In the genomic region with DNA sequence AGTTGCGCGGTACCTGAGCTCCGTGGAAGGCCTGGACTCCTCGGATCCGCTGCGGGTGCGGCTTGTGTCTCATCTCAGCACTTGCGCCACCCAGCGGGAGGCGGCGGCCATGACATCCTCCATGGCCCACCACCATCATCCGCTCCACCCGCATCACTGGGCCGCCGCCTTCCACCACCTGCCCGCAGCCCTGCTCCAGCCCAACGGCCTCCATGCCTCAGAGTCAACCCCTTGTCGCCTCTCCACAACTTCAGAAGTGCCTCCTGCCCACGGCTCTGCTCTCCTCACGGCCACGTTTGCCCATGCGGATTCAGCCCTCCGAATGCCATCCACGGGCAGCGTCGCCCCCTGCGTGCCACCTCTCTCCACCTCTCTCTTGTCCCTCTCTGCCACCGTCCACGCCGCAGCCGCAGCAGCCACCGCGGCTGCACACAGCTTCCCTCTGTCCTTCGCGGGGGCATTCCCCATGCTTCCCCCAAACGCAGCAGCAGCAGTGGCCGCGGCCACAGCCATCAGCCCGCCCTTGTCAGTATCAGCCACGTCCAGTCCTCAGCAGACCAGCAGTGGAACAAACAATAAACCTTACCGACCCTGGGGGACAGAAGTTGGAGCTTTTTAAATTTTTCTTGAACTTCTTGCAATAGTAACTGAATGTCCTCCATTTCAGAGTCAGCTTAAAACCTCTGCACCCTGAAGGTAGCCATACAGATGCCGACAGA, we compare ENCODE assay signal across 16 cellular contexts. TPM values are rescaled to one million over a fixed set of nuclear protein-coding genes. Genes with fewer than 3 reads are reported as not detected.
DNase-seq lines count a peak whose midpoint lies in the region; ATAC-seq and TF ChIP-seq lines count a peak whose summit lies in the region.
"Had no signal": no experiment of that assay in that cellular context is flagged by ENCODE, and none has a peak within 500 bp of the region (broad histone marks: within the 10 kb centered on the region; RNA-seq: fewer than 3 reads in every experiment).

No MANE protein-coding gene starts in this region.

- H3K79me1 ChIP-seq in H9 (ENCODE audit: insufficient read depth, low read depth, low read length, poor library complexity, severe bottlenecking) (no peaks in the 10 kb centered on the region), mesendoderm (ENCODE audit: low read length) (no peaks in the 10 kb centered on the region)

- H4K8ac ChIP-seq in H9 (replicated peaks; ENCODE audit: insufficient read length, low read depth, low read length) (no peak overlapping the region), mesendoderm (ENCODE audit: low read depth, low read length) (no peak overlapping the region)

- TF ChIP-seq CTCF in H9 (conservative IDR thresholded peaks at IDR 0.05): peak; percentile 89
- TF ChIP-seq CTCF in cardiac fibroblast (IDR thresholded peaks at IDR 0.05; ENCODE audit: low read depth, low read length): peak; percentile 21

- peaks cover 30 to 43% (median 33%) of the 10 kb centered on the region in 10 experiments for H3K4me1 ChIP-seq in BLaER1 treated with 17β-estradiol and CSF1 and Interleukin-3, amounts not matched to agents 10 nM and 100 nM
- H3K4me1 ChIP-seq in H9 (ENCODE audit: insufficient read depth, low read length) (peaks cover 7% of the 10 kb centered on the region), mesendoderm (ENCODE audit: control insufficient read depth, low read depth, low read length) (no peaks in the 10 kb centered on the region)
- H3K4me1 ChIP-seq: transverse colon had no signal

- H3K9ac ChIP-seq in BLaER1 treated with 17β-estradiol and CSF1 and Interleukin-3, amounts not matched to agents 10 nM and 100 nM: peak overlapping the region; percentile 14 to 67 (median 48); a peak in 19 of 22 replicates
- H3K9ac ChIP-seq in H9 (ENCODE audit: extremely low read depth, insufficient read length, low read length) (no peak overlapping the region), mesendoderm (ENCODE audit: low read length) (no peak overlapping the region)

- no peak overlapping the region for H3K56ac ChIP-seq in H9 (ENCODE audit: insufficient read length, low read depth, low read length)
- H3K56ac ChIP-seq in mesendoderm (ENCODE audit: low read length): no peak overlapping the region

- H3K23ac ChIP-seq in H9 (ENCODE audit: insufficient read length, low read depth, low read length) (no peak overlapping the region), mesendoderm (ENCODE audit: low read length) (no peak overlapping the region)

- H3K4ac ChIP-seq in H9 (ENCODE audit: low read depth, low read length) (no peak overlapping the region), mesendoderm (ENCODE audit: low read depth, low read length) (no peak overlapping the region)

- H3K4me2 ChIP-seq in BLaER1 treated with 17β-estradiol and CSF1 and Interleukin-3, amounts not matched to agents 10 nM and 100 nM: peak overlapping the region; percentile 81 to 92 (median 87)
- H3K4me2 ChIP-seq in H9 (ENCODE audit: insufficient read depth, insufficient read length, low read length): no peak overlapping the region
- no peak overlapping the region for H3K4me2 ChIP-seq in mesendoderm (ENCODE audit: low read length)

- H4K5ac ChIP-seq in H9 (ENCODE audit: insufficient read length, low read depth, low read length): no peak overlapping the region
- no peak overlapping the region for H4K5ac ChIP-seq in mesendoderm (ENCODE audit: low read length)

- H3K18ac ChIP-seq in H9 (ENCODE audit: insufficient read length, low read depth, low read length): no peak overlapping the region
- H3K18ac ChIP-seq in mesendoderm (ENCODE audit: low read length): no peak overlapping the region

- H4K20me1 ChIP-seq in BLaER1 treated with 17β-estradiol and CSF1 and Interleukin-3, amounts not matched to agents 10 nM and 100 nM: no peaks in the 10 kb centered on the region
- no peaks in the 10 kb centered on the region for H4K20me1 ChIP-seq in H9 (ENCODE audit: control insufficient read depth, insufficient read depth, insufficient read length)

- H3K79me2 ChIP-seq in H9 (ENCODE audit: insufficient read depth, low read length) (no peaks in the 10 kb centered on the region), mesendoderm (ENCODE audit: control insufficient read depth, insufficient read depth, low read length) (no peaks in the 10 kb centered on the region)

- no peak for ATAC-seq in HG02981 (IDR thresholded peaks at IDR 0.05; ENCODE audit: unreplicated experiment)
- ATAC-seq in GM19397 (IDR thresholded peaks at IDR 0.05; ENCODE audit: unreplicated experiment): no peak
- no peak for ATAC-seq in HG03565 (IDR thresholded peaks at IDR 0.05; ENCODE audit: unreplicated experiment)

- peak overlapping the region; percentile 42 to 67 (median 56) for H3K4me3 ChIP-seq in BLaER1 treated with 17β-estradiol and CSF1 and Interleukin-3, amounts not matched to agents 10 nM and 100 nM
- H3K4me3 ChIP-seq in cardiac fibroblast (replicated peaks in 1 of 2; ENCODE audit: low read depth in 2 of 2, low read length in 2 of 2) (no peak overlapping the region), mesendoderm (ENCODE audit: low read length) (no peak overlapping the region)
- H3K4me3 ChIP-seq: transverse colon had no signal

- H4K91ac ChIP-seq in H9 (ENCODE audit: insufficient read length, low read depth, low read length): no peak overlapping the region

- no peak overlapping the region for H2BK12ac ChIP-seq in H9 (ENCODE audit: insufficient read length, low read depth, low read length)

- H3K36me3 ChIP-seq in BLaER1 treated with 17β-estradiol and CSF1 and Interleukin-3, amounts not matched to agents 10 nM and 100 nM: no peaks in the 10 kb centered on the region
- peaks cover 6% of the 10 kb centered on the region for H3K36me3 ChIP-seq in mesendoderm (ENCODE audit: control insufficient read depth, insufficient read depth, low read length)
- H3K36me3 ChIP-seq: transverse colon had no signal

- no peaks in the 10 kb centered on the region for H3K23me2 ChIP-seq in H9 (ENCODE audit: insufficient read length, low read depth, low read length, poor library complexity, severe bottlenecking)

- H3K4me1 Mint-ChIP-seq in H9: peaks cover 18 to 23% of the 10 kb centered on the region in 2 experiments

- DNase-seq in H9 (peak; percentile 91), cardiac fibroblast (ENCODE audit: low read depth in 2 of 2) (no peak), mesendoderm (peak; percentile 72), COLO829 (ENCODE audit: low spot score) (no peak)
- DNase-seq: DMS79; hippocampal formation; NCI-H2029; SIG-M5; stimulated activated CD4-positive, alpha-beta T cell treated with anti-CD3 and anti-CD28 coated beads, Interleukin-4, amount 100 ng/mL, for 24 hours; transverse colon had no signal

- no CpG with 5 or more reads among the region's 42 CpGs for WGBS in H9 (ENCODE audit: extremely low coverage, insufficient read length, low lambda C conversion rate)
- no CpG with 5 or more reads among the region's 42 CpGs for WGBS in mesendoderm (ENCODE audit: extremely low coverage, insufficient coverage, low lambda C conversion rate)

- H2BK120ac ChIP-seq in H9 (ENCODE audit: low read depth, low read length, poor library complexity, severe bottlenecking): no peak overlapping the region
- no peak overlapping the region for H2BK120ac ChIP-seq in mesendoderm (ENCODE audit: low read depth, low read length)

- no peak overlapping the region for H2BK20ac ChIP-seq in H9 (ENCODE audit: low read depth, low read length, poor library complexity, severe bottlenecking)

- H3K27me3 Mint-ChIP-seq in H9 (ENCODE audit: low read depth): no peaks in the 10 kb centered on the region

- no peak overlapping the region for H3K4me3 Mint-ChIP-seq in H9

- peak overlapping the region in 1 of 3 experiments; percentile 18; a peak in 1 of 7 replicates for H3K27ac Mint-ChIP-seq in H9

- H3K9me3 Mint-ChIP-seq in H9: no peaks in the 10 kb centered on the region

- H2AK5ac ChIP-seq in H9 (ENCODE audit: insufficient read length, low read length): no peak overlapping the region
- no peak overlapping the region for H2AK5ac ChIP-seq in mesendoderm (ENCODE audit: low read length)

- H3T11ph ChIP-seq in H9 (ENCODE audit: low read length): no peak overlapping the region

- H3K36me3 Mint-ChIP-seq in H9 (ENCODE audit: insufficient read depth in 1 of 3, low read depth in 3 of 3): peaks cover 0 to 31% (median 22%) of the 10 kb centered on the region in 3 experiments; a peak in 6 of 7 replicates

- H3K27me3 ChIP-seq in BLaER1 treated with 17β-estradiol and CSF1 and Interleukin-3, amounts not matched to agents 10 nM and 100 nM: peaks cover 0 to 4% (median 0%) of the 10 kb centered on the region in 11 experiments; a peak in 2 of 22 replicates
- H3K27me3 ChIP-seq in H9 (ENCODE audit: insufficient read depth, low read length) (no peaks in the 10 kb centered on the region), mesendoderm (ENCODE audit: insufficient read depth, low read length, poor library complexity) (no peaks in the 10 kb centered on the region)

- peak overlapping the region in 10 of 11 experiments; percentile 12 to 68 (median 62); a peak in 19 of 22 replicates for H3K27ac ChIP-seq in BLaER1 treated with 17β-estradiol and CSF1 and Interleukin-3, amounts not matched to agents 10 nM and 100 nM
- H3K27ac ChIP-seq in H9 (ENCODE audit: insufficient read length, low read depth, low read length) (no peak overlapping the region), mesendoderm (ENCODE audit: low read depth, low read length) (no peak overlapping the region)
- H3K27ac ChIP-seq: transverse colon had no signal

- no peak overlapping the region for H2AFZ ChIP-seq in H9 (ENCODE audit: low read length)

- no peak overlapping the region for H2BK15ac ChIP-seq in H9 (ENCODE audit: low read depth, low read length)
- H2BK15ac ChIP-seq in mesendoderm (replicated peaks; ENCODE audit: low read depth): no peak overlapping the region

- H3K9me3 ChIP-seq in BLaER1 treated with 17β-estradiol and CSF1 and Interleukin-3, amounts not matched to agents 10 nM and 100 nM (replicated peaks in 1 of 11): no peaks in the 10 kb centered on the region; a peak in 2 of 22 replicates
- H3K9me3 ChIP-seq in H9 (ENCODE audit: control insufficient read depth, low read depth, low read length): no peaks in the 10 kb centered on the region
- H3K9me3 ChIP-seq: transverse colon had no signal

- H3K14ac ChIP-seq in H9 (ENCODE audit: insufficient read depth, low read length): no peak overlapping the region

- H2BK5ac ChIP-seq in H9 (ENCODE audit: insufficient read length, low read length) (no peak overlapping the region), mesendoderm (ENCODE audit: low read length) (no peak overlapping the region)

RNA-seq across cellular contexts. Expression of a gene that starts 9.9 kb away (rescaled TPM):
- total RNA-seq in H9 (2021): 5.6 and 6.6 TPM in 2 replicates
- 11.1 TPM for polyA plus RNA-seq in mesendoderm (2013, experiment 1 of 2)
- polyA plus RNA-seq in mesendoderm (2013, experiment 2 of 2): 11.3 TPM
- total RNA-seq: activated CD8-positive, alpha-beta memory T cell treated with anti-CD3 and anti-CD28 coated beads for 36 hours; bronchial epithelial cell had no signal

RNA-seq across cellular contexts. Expression of a gene that starts 31.4 kb away (rescaled TPM):
- total RNA-seq in H9 (2021): 7.1 and 9.4 TPM in 2 replicates
- 3.2 TPM for polyA plus RNA-seq in mesendoderm (2013, experiment 1 of 2)
- 3.8 TPM for polyA plus RNA-seq in mesendoderm (2013, experiment 2 of 2)

Comparison
In these comparisons a context has a peak if more than half of its experiments do, and no peak if none do; other contexts are left out.
1. H3K27ac ChIP-seq: peak in BLaER1 treated with 17β-estradiol and CSF1 and Interleukin-3, amounts not matched to agents 10 nM and 100 nM (10 of 11); none in H9 (single experiment) and mesendoderm (single experiment).
2. H3K4me2 ChIP-seq: peak in BLaER1 treated with 17β-estradiol and CSF1 and Interleukin-3, amounts not matched to agents 10 nM and 100 nM (11 of 11); none in H9 (single experiment) and mesendoderm (single experiment).
3. H3K4me3 ChIP-seq: peak in BLaER1 treated with 17β-estradiol and CSF1 and Interleukin-3, amounts not matched to agents 10 nM and 100 nM (10 of 10); none in cardiac fibroblast (0 of 2) and mesendoderm (single experiment).
4. H3K9ac ChIP-seq: peak in BLaER1 treated with 17β-estradiol and CSF1 and Interleukin-3, amounts not matched to agents 10 nM and 100 nM (11 of 11); none in H9 (single experiment) and mesendoderm (single experiment).
5. DNase-seq: peak in H9 (single experiment) and mesendoderm (single experiment); none in cardiac fibroblast (0 of 2) and COLO829 (single experiment).